8 cellular contexts compared by ENCODE assay signal in genomic region chr2:54589340-54590215, GRCh38.
DNase-seq lines count a peak whose midpoint lies in the region; ATAC-seq and TF ChIP-seq lines count a peak whose summit lies in the region.

No MANE protein-coding gene starts in this region.

- H3K4me1 ChIP-seq in SJSA1 (replicated peaks) (peaks cover 24% of the 10 kb centered on the region), foreskin keratinocyte (peaks cover 28% of the 10 kb centered on the region), prostate gland (replicated peaks) (no peaks in the 10 kb centered on the region)

- H3K4me3 ChIP-seq in SJSA1 (no peak overlapping the region), prostate gland (no peak overlapping the region)

- intact Hi-C loops in prostate gland (cut with DNase I): no loop called here

- DNase-seq in DMS53 (lab: John Stamatoyannopoulos, UW): peak; percentile 71
- peak in 1 of 2 experiments; percentile 60 for DNase-seq in SJSA1 (ENCODE audit: low read depth in 1 of 2, low spot score in 2 of 2)
- DNase-seq in foreskin keratinocyte: no peak
- DNase-seq in stimulated activated naive CD8-positive, alpha-beta T cell treated with anti-CD3 and anti-CD28 coated beads, Interleukin-15, amount 100 ng/mL, for 72 hours: peak in 1 of 2 donors; percentile 37
- no peak for DNase-seq in DMS79 treated with DMSO at 0.1 percent for 48 hours (lab: John Stamatoyannopoulos, UW)
- DNase-seq in retina: no peak
- no peak for DNase-seq in prostate gland (ENCODE audit: low spot score)

- H3K27me3 ChIP-seq in SJSA1 (replicated peaks): no peaks in the 10 kb centered on the region
- H3K27me3 ChIP-seq in foreskin keratinocyte: no peaks in the 10 kb centered on the region
- no peaks in the 10 kb centered on the region for H3K27me3 ChIP-seq in prostate gland (replicated peaks; ENCODE audit: insufficient read depth)

- 62% methylated on average over 7 of the region's 7 CpGs for whole genome bisulfite sequencing in prostate gland

- H3K9me3 Mint-ChIP-seq in stimulated activated naive CD8-positive, alpha-beta T cell treated with anti-CD3 and anti-CD28 coated beads, Interleukin-15, amount 100 ng/mL, for 72 hours: no peaks in the 10 kb centered on the region

- peak; percentile 51 for ATAC-seq in GM21825 (IDR thresholded peaks at IDR 0.05; ENCODE audit: unreplicated experiment)
- peak; percentile 21 for ATAC-seq in foreskin keratinocyte
- peak; percentile 75 for ATAC-seq in stimulated activated naive CD8-positive, alpha-beta T cell treated with anti-CD3 and anti-CD28 coated beads, Interleukin-15, amount 100 ng/mL, for 72 hours

- no peak for TF ChIP-seq POLR2A in prostate gland (IDR thresholded peaks at IDR 0.05)

- H3K36me3 ChIP-seq in SJSA1: peaks cover 19% of the 10 kb centered on the region
- no peaks in the 10 kb centered on the region for H3K36me3 ChIP-seq in prostate gland

- H3K9me3 ChIP-seq in SJSA1 (replicated peaks) (no peaks in the 10 kb centered on the region), prostate gland (no peaks in the 10 kb centered on the region)

- H3K27ac Mint-ChIP-seq in stimulated activated naive CD8-positive, alpha-beta T cell treated with anti-CD3 and anti-CD28 coated beads, Interleukin-15, amount 100 ng/mL, for 72 hours: peak overlapping the region; percentile 77 to 88

- H3K4me3 Mint-ChIP-seq in stimulated activated naive CD8-positive, alpha-beta T cell treated with anti-CD3 and anti-CD28 coated beads, Interleukin-15, amount 100 ng/mL, for 72 hours: peak overlapping the region; percentile 58 to 76

- TF ChIP-seq CTCF in foreskin keratinocyte (conservative IDR thresholded peaks at IDR 0.05) (no peak), prostate gland (IDR thresholded peaks at IDR 0.05) (no peak)

- H3K4me1 Mint-ChIP-seq in stimulated activated naive CD8-positive, alpha-beta T cell treated with anti-CD3 and anti-CD28 coated beads, Interleukin-15, amount 100 ng/mL, for 72 hours: peaks cover 90% of the 10 kb centered on the region

- peak overlapping the region; percentile 28 for H3K27ac ChIP-seq in SJSA1
- H3K27ac ChIP-seq in foreskin keratinocyte: no peak overlapping the region
- H3K27ac ChIP-seq in prostate gland: no peak overlapping the region

- H3K27me3 Mint-ChIP-seq in stimulated activated naive CD8-positive, alpha-beta T cell treated with anti-CD3 and anti-CD28 coated beads, Interleukin-15, amount 100 ng/mL, for 72 hours: no peaks in the 10 kb centered on the region

Comparison
In these comparisons a context has a peak if more than half of its experiments do, and no peak if none do; other contexts are left out.
1. ATAC-seq: peak in every context shown above with its lines; median percentile 75 in stimulated activated naive CD8-positive, alpha-beta T cell treated with anti-CD3 and anti-CD28 coated beads, Interleukin-15, amount 100 ng/mL, for 72 hours; 51 in GM21825; 21 in foreskin keratinocyte.